24 cellular contexts compared by ENCODE assay signal in genomic region chr6:52014391-52014790, GRCh38.
DNase-seq lines count a peak whose midpoint lies in the region; ATAC-seq, FAIRE-seq and TF ChIP-seq lines count a peak whose summit lies in the region.
"Had no signal": no experiment of that assay in that cellular context is flagged by ENCODE, and none has a peak within 500 bp of the region (broad histone marks: within the 10 kb centered on the region; RNA-seq: fewer than 3 reads in every experiment).

No MANE protein-coding gene starts in this region.

- no peak overlapping the region for H2BK120ac ChIP-seq in H1 (replicated peaks; ENCODE audit: low read depth, low read length)

- H3K4me3 ChIP-seq in HEK293 (ENCODE audit: low read depth, low read length) (no peak overlapping the region), H1 (ENCODE audit: extremely low read depth in 1 of 4, insufficient read depth in 2 of 4, low read depth in 3 of 4, low read length in 4 of 4) (no peak overlapping the region)
- H3K4me3 ChIP-seq: A549; BLaER1 treated with 17β-estradiol and CSF1 and Interleukin-3, amounts not matched to agents 10 nM and 100 nM; GM23248 had no signal

- WGBS in H1 (ENCODE audit: extremely low coverage in 1 of 2, insufficient coverage in 1 of 2, insufficient read length in 1 of 2, insufficient replicate concordance in 2 of 2, low coverage in 1 of 2, low lambda C conversion rate in 2 of 2, missing lambda C conversion rate in 1 of 2), 2 experiments: 95% methylated on average over 1 of the region's 1 CpG; no CpG with 5 or more reads in 1 of the 2 experiments

- H3K36me3 ChIP-seq in HEK293 (ENCODE audit: control insufficient read depth in 2 of 2, insufficient read depth in 1 of 2, low read length in 2 of 2) (no peaks in the 10 kb centered on the region), H1 (ENCODE audit: control insufficient read depth in 2 of 4, insufficient read depth in 4 of 4, low read length in 3 of 4) (no peaks in the 10 kb centered on the region)
- H3K36me3 ChIP-seq: BE2C; BLaER1 treated with 17β-estradiol and CSF1 and Interleukin-3, amounts not matched to agents 10 nM and 100 nM had no signal

- 0 out of 2 replicates have a peak, but pooled peaks cover 2% of the 10 kb centered on the region for H3K4me1 ChIP-seq in HEK293 (ENCODE audit: control insufficient read depth, insufficient read depth, low read length)
- H3K4me1 ChIP-seq in H1 (replicated peaks in 1 of 4; ENCODE audit: control insufficient read depth in 3 of 4, insufficient read depth in 4 of 4, low read length in 3 of 4): 0 out of 7 replicates have a peak, but pooled peaks cover 0 to 3% (median 1%) of the 10 kb centered on the region in 4 experiments
- H3K4me1 ChIP-seq: A549 had no signal

- no peak overlapping the region for H3K9ac ChIP-seq in H1 (replicated peaks in 1 of 4; ENCODE audit: extremely low read depth in 1 of 4, low read depth in 3 of 4, low read length in 3 of 4)
- H3K9ac ChIP-seq: BLaER1 treated with 17β-estradiol and CSF1 and Interleukin-3, amounts not matched to agents 10 nM and 100 nM; GM23248 had no signal

- no peak overlapping the region for H3K18ac ChIP-seq in H1 (ENCODE audit: extremely low read depth, low read length)

- H3K79me1 ChIP-seq in H1 (ENCODE audit: low read depth, low read length): no peaks in the 10 kb centered on the region

- peaks cover 5% of the 10 kb centered on the region; the same call in 1 of the 2 replicates for H3K23me2 ChIP-seq in H1 (ENCODE audit: low read depth, low read length)

- no peaks in the 10 kb centered on the region for H3K9me3 Mint-ChIP-seq in activated T-cell treated with anti-CD3 and anti-CD28 coated beads, Interleukin-2, amount 50 U/mL, for 4 hours
- H3K9me3 Mint-ChIP-seq: H9, HFFc6 had no signal

- no peak overlapping the region for H2BK20ac ChIP-seq in H1 (ENCODE audit: low read length)

- no peaks in the 10 kb centered on the region for H3K4me1 Mint-ChIP-seq in activated T-cell treated with anti-CD3 and anti-CD28 coated beads, Interleukin-2, amount 50 U/mL, for 4 hours (ENCODE audit: low read depth)
- H3K4me1 Mint-ChIP-seq: CD4-positive, alpha-beta memory T cell had no signal

- H2BK12ac ChIP-seq in H1 (ENCODE audit: low read depth, low read length): no peak overlapping the region

- H4K20me1 ChIP-seq in H1 (replicated peaks in 1 of 2; ENCODE audit: control insufficient read depth in 1 of 2, insufficient read depth in 2 of 2, low read length in 2 of 2): no peaks in the 10 kb centered on the region
- H4K20me1 ChIP-seq: BLaER1 treated with 17β-estradiol and CSF1 and Interleukin-3, amounts not matched to agents 10 nM and 100 nM had no signal

- H3K9me3 ChIP-seq in HEK293 (ENCODE audit: control insufficient read depth, insufficient read depth, low read depth, low read length) (no peaks in the 10 kb centered on the region), H1 (ENCODE audit: insufficient read depth in 2 of 2, low read depth in 1 of 2, low read length in 1 of 2) (no peaks in the 10 kb centered on the region)
- H3K9me3 ChIP-seq: A549; BE2C; BLaER1 treated with 17β-estradiol and CSF1 and Interleukin-3, amounts not matched to agents 10 nM and 100 nM had no signal

- no peak for TF ChIP-seq EP300 in H1 (IDR thresholded peaks at IDR 0.05; ENCODE audit: borderline replicate concordance in 1 of 2, low read depth in 2 of 2, low read length in 2 of 2)

- peaks cover 11% of the 10 kb centered on the region for H3K27me3 Mint-ChIP-seq in activated T-cell treated with anti-CD3 and anti-CD28 coated beads, Interleukin-2, amount 50 U/mL, for 4 hours (ENCODE audit: low read depth)

- no peaks in the 10 kb centered on the region for H3K27me3 ChIP-seq in H1 (replicated peaks in 1 of 4; ENCODE audit: control insufficient read depth in 3 of 4, extremely low read depth in 1 of 4, insufficient read depth in 3 of 4, low read length in 3 of 4)
- H3K27me3 ChIP-seq: BE2C; BLaER1 treated with 17β-estradiol and CSF1 and Interleukin-3, amounts not matched to agents 10 nM and 100 nM had no signal

- H3K4me3 Mint-ChIP-seq in activated T-cell treated with anti-CD3 and anti-CD28 coated beads, Interleukin-2, amount 50 U/mL, for 4 hours: no peak overlapping the region
- H3K4me3 Mint-ChIP-seq: CD4-positive, alpha-beta memory T cell; H9; HFFc6 had no signal

- H3K4ac ChIP-seq in H1 (replicated peaks; ENCODE audit: insufficient read length, low read depth, low read length): no peak overlapping the region

- TF ChIP-seq CTCF in C4-2B (conservative IDR thresholded peaks at IDR 0.05) (no peak), HEK293 (tag by site-specific recombination; IDR thresholded peaks at IDR 0.05) (no peak), H1 (IDR thresholded peaks at IDR 0.05; ENCODE audit: control extremely low read depth in 1 of 3, insufficient read depth in 1 of 3, low read depth in 1 of 3, low read length in 3 of 3) (no peak)

- CTCF ChIA-PET in HEK293 (lab: Yijun Ruan, JAX): interaction anchor here (1.1 kb wide), 1 partner anchor 129 kb away, joined by 3 read pairs; no protein-coding TSS in a partner anchor
- CTCF ChIA-PET in H1 (lab: Charles Lee; ENCODE audit: partially characterized antibody): interaction anchor here (0.7 kb wide), 1 partner anchor 27 kb away, joined by 3 read pairs; no protein-coding TSS in a partner anchor

- H4K8ac ChIP-seq in H1 (ENCODE audit: extremely low read depth, insufficient read depth, low read length): no peak overlapping the region

- H2BK5ac ChIP-seq in H1 (ENCODE audit: low read depth, low read length): no peak overlapping the region

- no peak for ATAC-seq in sciatic nerve
- no peak for ATAC-seq in activated T-cell treated with anti-CD3 and anti-CD28 coated beads, Interleukin-2, amount 50 U/mL, for 4 hours
- ATAC-seq: A549, HCT116 had no signal

- H3K14ac ChIP-seq in H1 (ENCODE audit: insufficient read length): no peak overlapping the region

- H3K56ac ChIP-seq in H1 (replicated peaks; ENCODE audit: insufficient read length, low read depth, low read length): peak overlapping the region; percentile 99

- intact Hi-C loops in sciatic nerve (cut with DNase I): no loop called here

- TF ChIP-seq POLR2A in H1 (IDR thresholded peaks at IDR 0.05; ENCODE audit: control extremely low read depth in 1 of 2, low read depth in 2 of 2, low read length in 2 of 2): no peak

- H2AFZ ChIP-seq in H1 (ENCODE audit: low read length): no peak overlapping the region
- H2AFZ ChIP-seq: GM23248 had no signal

- DNase-seq in H1 (ENCODE audit: low read depth in 1 of 2, low spot score in 2 of 2) (no peak), urothelium cell line (ENCODE audit: low spot score) (no peak), sciatic nerve (ENCODE audit: low spot score) (no peak)
- no peak for DNase-seq in activated CD4-positive, CD25-positive, alpha-beta regulatory T cell treated with anti-CD3 and anti-CD28 coated beads, Interleukin-2, amount 50 U/mL, for 72 hours
- no peak for DNase-seq in activated T-cell treated with anti-CD3 and anti-CD28 coated beads, Interleukin-2, amount 50 U/mL, for 4 hours
- DNase-seq: 8988T; ACHN; AML-193; BE2C; Calu3; CD4-positive, alpha-beta memory T cell; COR-L47; DMS53; DMS79 treated with DMSO at 0.1 percent for 48 hours; GF-D8; GM23248; H9; HFFc6 had no signal

- no peak overlapping the region for H4K91ac ChIP-seq in H1 (replicated peaks; ENCODE audit: insufficient read length, low read length)

- H3K36me3 Mint-ChIP-seq in activated T-cell treated with anti-CD3 and anti-CD28 coated beads, Interleukin-2, amount 50 U/mL, for 4 hours (ENCODE audit: insufficient read depth): no peaks in the 10 kb centered on the region
- H3K36me3 Mint-ChIP-seq: CD4-positive, alpha-beta memory T cell had no signal

- H3K79me2 ChIP-seq in H1 (ENCODE audit: control insufficient read depth in 1 of 2, insufficient read depth in 2 of 2, low read length in 2 of 2): no peaks in the 10 kb centered on the region

- POLR2A ChIA-PET in HEK293 (lab: Yijun Ruan, JAX): no interaction called here
- POLR2A ChIA-PET in H1 (lab: Charles Lee; ENCODE audit: partially characterized antibody): no interaction called here

- no peak overlapping the region for H3K4me2 ChIP-seq in H1 (ENCODE audit: insufficient read depth in 1 of 2, low read depth in 2 of 2, low read length in 2 of 2)
- H3K4me2 ChIP-seq: A549; BLaER1 treated with 17β-estradiol and CSF1 and Interleukin-3, amounts not matched to agents 10 nM and 100 nM had no signal

- H2BK15ac ChIP-seq in H1 (ENCODE audit: low read length): no peak overlapping the region

- no peak overlapping the region for H3K23ac ChIP-seq in H1 (ENCODE audit: insufficient read length)

- no peak overlapping the region for H2AK5ac ChIP-seq in H1 (ENCODE audit: low read depth, low read length)

- TF ChIP-seq RAD21 in H1 (IDR thresholded peaks at IDR 0.05 in 1 of 2, conservative IDR thresholded peaks at IDR 0.05 in 1 of 2; ENCODE audit: low read depth in 2 of 2, low read length in 2 of 2): no peak

- no peak for FAIRE-seq in H1 (lab: Jason Lieb, UNC)
- FAIRE-seq in urothelium cell line (lab: Jason Lieb, UNC): peak; percentile 32
- FAIRE-seq: A549, GM12891 had no signal

- H4K5ac ChIP-seq in H1 (ENCODE audit: insufficient read length, low read depth, low read length): no peak overlapping the region

- H3K27ac ChIP-seq in C4-2B (peak overlapping the region; percentile 79; the same call in 1 of the 2 replicates), HEK293 (ENCODE audit: extremely low read depth, low read depth, low read length) (no peak overlapping the region), H1 (ENCODE audit: low read depth, low read length) (no peak overlapping the region)
- H3K27ac ChIP-seq: A549; BLaER1 treated with 17β-estradiol and CSF1 and Interleukin-3, amounts not matched to agents 10 nM and 100 nM; GM23248 had no signal

TF ChIP-seq in HEK293, 187 proteins besides CTCF, POLR2A, EP300 and RAD21 (continues in another document):
- TF ChIP-seq ZNF366 (tag by site-specific recombination; conservative IDR thresholded peaks at IDR 0.05) (peak; percentile 87), ZBTB17 (tag by site-specific recombination; IDR thresholded peaks at IDR 0.05) (peak; percentile 83)

TF ChIP-seq in H1, 55 proteins besides CTCF, POLR2A, EP300 and RAD21 (continues in another document):
- TF ChIP-seq EZH2 (IDR thresholded peaks at IDR 0.05; ENCODE audit: low read depth, low read length, severe bottlenecking) (no peak), RFX5 (IDR thresholded peaks at IDR 0.05; ENCODE audit: borderline replicate concordance, low read depth, low read length) (no peak), KDM5A (IDR thresholded peaks at IDR 0.05; ENCODE audit: low read length) (no peak), SIRT6 (IDR thresholded peaks at IDR 0.05; ENCODE audit: low read length) (no peak), GTF2F1 (IDR thresholded peaks at IDR 0.05; ENCODE audit: borderline replicate concordance, low read depth, low read length) (no peak), SIX5 (IDR thresholded peaks at IDR 0.05; ENCODE audit: low read depth, low read length) (no peak), SRF (IDR thresholded peaks at IDR 0.05; ENCODE audit: low read depth, low read length) (no peak), FOSL1 (IDR thresholded peaks at IDR 0.05; ENCODE audit: insufficient read depth, low read depth, low read length) (no peak), SP2 (IDR thresholded peaks at IDR 0.05; ENCODE audit: low read length) (no peak)
